ENCODE assay signal across 22 cellular contexts in genomic region chr13:107251321-107251720, GRCh38.
"Had no signal": no experiment of that assay in that cellular context is flagged by ENCODE, and none has a peak within 500 bp of the region (broad histone marks: within the 10 kb centered on the region; RNA-seq: fewer than 3 reads in every experiment).

No MANE protein-coding gene starts in this region.

- H3K36me3 ChIP-seq: ascending aorta, colonic mucosa, ovary, right atrium auricular region, upper lobe of right lung, WERI-Rb-1 had no signal

- H3K27ac ChIP-seq: ascending aorta, colonic mucosa, ovary, psoas muscle, right atrium auricular region, upper lobe of right lung, WERI-Rb-1 had no signal

- H3K9me3 Mint-ChIP-seq: activated T-helper 1 cell treated with anti-CD3 and anti-CD28 coated beads, Interleukin-12 subunit alpha, Interleukin-12 subunit beta, Interleukin-2, Interleukin-4 antibody, amounts not matched to agents 30 ng/mL and 10 ng/mL and 1 ng/mL, durations not matched to agents 14 hours and 24 hours and 36 hours had no signal

- H3K27me3 ChIP-seq: ascending aorta, colonic mucosa, dorsolateral prefrontal cortex, ovary, right atrium auricular region, upper lobe of right lung had no signal

- H3K4me3 Mint-ChIP-seq: activated CD8-positive, alpha-beta T cell treated with anti-CD3 and anti-CD28 coated beads, Interleukin-2, amount 10 ng/mL, durations not matched to agents 7 days and 5 days; activated T-helper 1 cell treated with anti-CD3 and anti-CD28 coated beads, Interleukin-12 subunit alpha, Interleukin-12 subunit beta, Interleukin-2, Interleukin-4 antibody, amounts not matched to agents 30 ng/mL and 10 ng/mL and 1 ng/mL, durations not matched to agents 14 hours and 24 hours and 36 hours; effector memory CD8-positive, alpha-beta T cell; naive thymus-derived CD8-positive, alpha-beta T cell had no signal

- H3K4me1 Mint-ChIP-seq: naive thymus-derived CD8-positive, alpha-beta T cell had no signal

- H3K9me3 ChIP-seq: ascending aorta, colonic mucosa, ovary, psoas muscle, right atrium auricular region, upper lobe of right lung had no signal

- ATAC-seq: activated CD8-positive, alpha-beta T cell treated with anti-CD3 and anti-CD28 coated beads, Interleukin-2, amount 10 ng/mL, durations not matched to agents 7 days and 5 days; activated naive CD4-positive, alpha-beta T cell treated with anti-CD3 and anti-CD28 coated beads, Interleukin-2, amount 50 U/mL, for 72 hours; effector memory CD8-positive, alpha-beta T cell; esophagus mucosa; left cardiac atrium; naive thymus-derived CD8-positive, alpha-beta T cell; psoas muscle; upper lobe of right lung had no signal

- H3K36me3 Mint-ChIP-seq: activated naive CD4-positive, alpha-beta T cell treated with anti-CD3 and anti-CD28 coated beads, Interleukin-2, amount 50 U/mL, for 72 hours; naive thymus-derived CD8-positive, alpha-beta T cell had no signal

- H3K4me3 ChIP-seq: ascending aorta, colonic mucosa, dorsolateral prefrontal cortex, ovary, psoas muscle, right atrium auricular region, upper lobe of right lung had no signal

- H3K4me1 ChIP-seq: ascending aorta, colonic mucosa, psoas muscle, right atrium auricular region, upper lobe of right lung had no signal

- H3K27ac Mint-ChIP-seq: activated CD8-positive, alpha-beta T cell treated with anti-CD3 and anti-CD28 coated beads, Interleukin-2, amount 10 ng/mL, durations not matched to agents 7 days and 5 days; activated naive CD4-positive, alpha-beta T cell treated with anti-CD3 and anti-CD28 coated beads, Interleukin-2, amount 50 U/mL, for 72 hours; activated T-helper 1 cell treated with anti-CD3 and anti-CD28 coated beads, Interleukin-12 subunit alpha, Interleukin-12 subunit beta, Interleukin-2, Interleukin-4 antibody, amounts not matched to agents 30 ng/mL and 10 ng/mL and 1 ng/mL, durations not matched to agents 14 hours and 24 hours and 36 hours; effector memory CD8-positive, alpha-beta T cell; naive thymus-derived CD8-positive, alpha-beta T cell had no signal

- DNase-seq: activated CD4-positive, alpha-beta T cell treated with anti-CD3 and anti-CD28 coated beads, Interleukin-2, amount 50 U/mL, for 1 hour; activated CD4-positive, CD25-positive, alpha-beta regulatory T cell treated with anti-CD3 and anti-CD28 coated beads, Interleukin-2, amount 50 U/mL, for 72 hours; activated CD8-positive, alpha-beta T cell treated with anti-CD3 and anti-CD28 coated beads, Interleukin-2, amount 10 ng/mL, durations not matched to agents 7 days and 5 days; activated gamma-delta T cell; colonic mucosa; effector memory CD8-positive, alpha-beta T cell; glutamatergic neuron; hippocampal formation; left cardiac atrium; naive thymus-derived CD8-positive, alpha-beta T cell; ovary; psoas muscle; stimulated activated CD4-positive, alpha-beta T cell treated with anti-CD3 and anti-CD28 coated beads, Interleukin-4, amount 100 ng/mL, for 24 hours; stimulated activated naive CD4-positive, alpha-beta T cell treated with Interleukin-2 at 50 U/mL for 16 hours; upper lobe of right lung; WERI-Rb-1 had no signal

- H3K27me3 Mint-ChIP-seq: effector memory CD8-positive, alpha-beta T cell had no signal
